ENCODE assay signal across 22 cellular contexts in genomic region chr4:168677063-168677462, GRCh38.
DNase-seq lines count a peak whose midpoint lies in the region; TF ChIP-seq lines count a peak whose summit lies in the region.
"Had no signal": no experiment of that assay in that cellular context is flagged by ENCODE, and none has a peak within 500 bp of the region (broad histone marks: within the 10 kb centered on the region; RNA-seq: fewer than 3 reads in every experiment).

No MANE protein-coding gene starts in this region.

- H3K4me3 Mint-ChIP-seq in nephron: no peak overlapping the region
- H3K4me3 Mint-ChIP-seq: naive thymus-derived CD8-positive, alpha-beta T cell; WTC11 had no signal

- no peak for TF ChIP-seq CTCF in nephron (IDR thresholded peaks at IDR 0.05; ENCODE audit: unreplicated experiment in 3 of 3)

- H3K36me3 Mint-ChIP-seq in nephron (ENCODE audit: low read depth): peaks cover 33% of the 10 kb centered on the region
- H3K36me3 Mint-ChIP-seq: naive thymus-derived CD8-positive, alpha-beta T cell; WTC11 had no signal

- H3K4me1 Mint-ChIP-seq in nephron: peaks cover 13% of the 10 kb centered on the region
- H3K4me1 Mint-ChIP-seq: naive thymus-derived CD8-positive, alpha-beta T cell; WTC11 had no signal

- no peaks in the 10 kb centered on the region for H3K9me3 Mint-ChIP-seq in nephron
- H3K9me3 Mint-ChIP-seq: naive thymus-derived CD8-positive, alpha-beta T cell; WTC11 had no signal

- DNase-seq in DMS79 (lab: John Stamatoyannopoulos, UW) (peak; percentile 1), NCI-H1436 (lab: John Stamatoyannopoulos, UW) (peak; percentile 64), NCI-H345 (lab: John Stamatoyannopoulos, UW) (peak; percentile 66), NCI-H524 treated with DMSO at 0.1 percent for 48 hours (lab: John Stamatoyannopoulos, UW) (no peak), NCI-H82 treated with DMSO at 0.1 percent for 48 hours (lab: John Stamatoyannopoulos, UW; ENCODE audit: unreplicated experiment) (no peak), hepatic stellate cell (ENCODE audit: low spot score) (no peak)
- DNase-seq: activated CD4-positive, alpha-beta T cell treated with anti-CD3 and anti-CD28 coated beads, Interleukin-2, amount 50 U/mL, for 48 hours; activated effector memory CD4-positive, alpha-beta T cell treated with anti-CD3 and anti-CD28 coated beads, Interleukin-2, amount 50 U/mL, for 16 hours; glutamatergic neuron; Kasumi-1; left colon; mesendoderm; naive thymus-derived CD8-positive, alpha-beta T cell; NCI-H1694 treated with DMSO at 0.1 percent for 48 hours; posterior cingulate gyrus; RPMI8226; stimulated activated CD4-positive, alpha-beta T cell treated with anti-CD3 and anti-CD28 coated beads, Interleukin-2, amount 100 ng/mL, for 24 hours; stimulated activated naive CD8-positive, alpha-beta T cell treated with anti-CD3 and anti-CD28 coated beads, Interleukin-15, Interleukin-2, amounts not matched to agents 100 U/mL and 50 U/mL, for 24 hours; T-helper 9 cell; tibial artery had no signal

- H3K27ac Mint-ChIP-seq in nephron: peak overlapping the region; percentile 7 to 79 (median 41)
- H3K27ac Mint-ChIP-seq: naive thymus-derived CD8-positive, alpha-beta T cell; WTC11 had no signal

- H3K27me3 Mint-ChIP-seq in nephron (ENCODE audit: low read depth): no peaks in the 10 kb centered on the region

Comparison
In these comparisons a context has a peak if more than half of its experiments do, and no peak if none do; other contexts are left out.
1. DNase-seq: peak in DMS79 (single experiment), NCI-H1436 (single experiment) and NCI-H345 (single experiment); none in NCI-H524 treated with DMSO at 0.1 percent for 48 hours (single experiment), NCI-H82 treated with DMSO at 0.1 percent for 48 hours (single experiment) and hepatic stellate cell (single experiment).